ENCODE assay signal across 9 cellular contexts in the genomic region with DNA sequence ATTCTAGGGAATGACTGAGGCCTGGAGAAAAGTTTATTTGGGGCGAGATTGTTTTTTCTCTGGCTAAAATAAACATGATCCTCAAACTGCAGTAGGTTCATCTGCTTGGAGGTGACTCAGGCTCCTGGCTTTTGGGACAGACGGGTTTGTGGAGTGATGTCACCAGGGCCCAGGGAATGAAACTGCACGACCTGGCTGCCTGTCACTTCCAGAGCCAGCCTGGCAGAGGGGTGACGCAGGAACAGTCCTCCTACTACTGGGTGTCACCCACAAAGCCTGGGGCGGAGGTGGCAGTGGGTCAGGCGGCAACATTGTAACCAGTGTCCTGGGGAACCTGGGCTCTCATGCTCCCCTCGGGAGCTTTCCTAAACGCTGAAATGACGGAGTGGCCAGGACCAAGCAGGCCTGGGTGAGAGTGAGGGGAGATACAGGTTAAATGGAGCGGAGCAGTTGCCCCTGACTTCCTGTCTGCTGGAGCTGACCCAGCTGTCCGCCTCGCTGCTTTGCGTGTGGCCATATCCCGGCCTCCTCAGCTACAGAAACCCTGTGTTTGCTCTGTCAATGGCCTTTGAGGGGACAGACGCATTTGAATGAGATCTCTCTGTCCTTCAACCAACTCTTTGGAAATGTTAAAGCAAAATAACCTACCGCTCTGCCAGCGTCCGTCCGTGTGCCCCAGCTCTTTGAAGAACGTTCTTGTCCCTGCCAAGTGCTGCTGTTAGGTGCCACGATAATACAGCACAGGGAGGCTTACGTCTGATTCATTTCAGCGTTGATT. TPM values are rescaled to one million over a fixed set of nuclear protein-coding genes. Genes with fewer than 3 reads are reported as not detected.
DNase-seq lines count a peak whose midpoint lies in the region; ATAC-seq, FAIRE-seq and TF ChIP-seq lines count a peak whose summit lies in the region.
"Had no signal": no experiment of that assay in that cellular context is flagged by ENCODE, and none has a peak within 500 bp of the region (broad histone marks: within the 10 kb centered on the region; RNA-seq: fewer than 3 reads in every experiment).

No MANE protein-coding gene starts in this region.

- no peak overlapping the region for H3K4me3 ChIP-seq in pancreas

- H3K27ac ChIP-seq in pancreas, result peak overlapping the region; percentile 28 to 93 (median 60)

- no peaks in the 10 kb centered on the region for H3K27me3 ChIP-seq in pancreas

- no peak for TF ChIP-seq CTCF in pancreas (IDR thresholded peaks at IDR 0.05)

- H3K36me3 ChIP-seq in pancreas, result no peaks in the 10 kb centered on the region

- WGBS in pancreas, 2 donors, result 18 to 34% methylated on average over 23 of the region's 23 CpGs

- DNase-seq in DMS79 (lab: John Stamatoyannopoulos, UW) (peak; percentile 20), SHP77 treated with DMSO at 0.1 percent for 48 hours (lab: John Stamatoyannopoulos, UW) (peak; percentile 57), globus pallidus (ENCODE audit: low spot score) (peak; percentile 86), pancreas (peak in 2 of 6 donors; percentile 58 to 64)
- DNase-seq in stimulated activated naive CD4-positive, alpha-beta T cell treated with Interleukin-2 at 50 U/mL for 16 hours (lab: John Stamatoyannopoulos, UW), result no peak
- DNase-seq: activated CD4-positive, alpha-beta T cell treated with anti-CD3 and anti-CD28 coated beads, Interleukin-2, amount 10 ng/mL, durations not matched to agents 24 days and 14 days had no signal

- intact Hi-C loops in pancreas (cut with DNase I), result loop anchor here in 1 of 3 donors (10.0 kb wide), 1 partner anchor 47 kb away; no protein-coding TSS in a partner anchor

- H3K4me1 ChIP-seq in pancreas, result peaks cover 52 to 72% (median 54%) of the 10 kb centered on the region in 3 donors

- H3K9me3 ChIP-seq in pancreas, result no peaks in the 10 kb centered on the region

- ATAC-seq in pancreas, result peak; percentile 18 to 60 (median 26)
- ATAC-seq in HG03442 (IDR thresholded peaks at IDR 0.05; ENCODE audit: unreplicated experiment), result no peak
- no peak for ATAC-seq in GM21367 (IDR thresholded peaks at IDR 0.05; ENCODE audit: unreplicated experiment)
- no peak for ATAC-seq in GM19463 (IDR thresholded peaks at IDR 0.05; ENCODE audit: unreplicated experiment)

- no peak for FAIRE-seq in pancreas (lab: Jason Lieb, UNC)

RNA-seq across cellular contexts. Expression of a gene that starts 6.5 kb away (rescaled TPM):
- total RNA-seq in pancreas, result 10 to 100 TPM; 41.0 to 96.3 (median 47.9) TPM
- 100 to 1,000 TPM; 158 to 206 TPM for polyA plus RNA-seq in pancreas

RNA-seq across cellular contexts. Expression of a gene that starts 54.2 kb away (rescaled TPM):
- total RNA-seq in pancreas, result 10 to 100 TPM; 13.5 to 20.2 (median 17.3) TPM
- polyA plus RNA-seq in pancreas, result 10 to 100 TPM; 27.4 to 30.1 TPM

Comparison
In these comparisons a context has a peak if more than half of its experiments do, and no peak if none do; other contexts are left out.
1. ATAC-seq: peak in pancreas (4 of 4); none in HG03442 (single experiment), GM21367 (single experiment) and GM19463 (single experiment).